In genomic region chr15:27863000-27863399, GRCh38 we compare ENCODE assay signal across 1 cellular context.
TF ChIP-seq lines count a peak whose summit lies in the region.

No MANE protein-coding gene starts in this region.

TF ChIP-seq in IMR-90, 13 proteins besides CTCF, POLR2A, EP300 and RAD21:
- TF ChIP-seq CEBPB (IDR thresholded peaks at IDR 0.05; ENCODE audit: low read depth, low read length) (no peak), CHD1 (IDR thresholded peaks at IDR 0.05; ENCODE audit: low read depth, low read length) (no peak), RCOR1 (IDR thresholded peaks at IDR 0.05; ENCODE audit: insufficient replicate concordance, low read length) (no peak), BHLHE40 (IDR thresholded peaks at IDR 0.05; ENCODE audit: low read depth, low read length) (no peak)
- TF ChIP-seq, protein P1, sequence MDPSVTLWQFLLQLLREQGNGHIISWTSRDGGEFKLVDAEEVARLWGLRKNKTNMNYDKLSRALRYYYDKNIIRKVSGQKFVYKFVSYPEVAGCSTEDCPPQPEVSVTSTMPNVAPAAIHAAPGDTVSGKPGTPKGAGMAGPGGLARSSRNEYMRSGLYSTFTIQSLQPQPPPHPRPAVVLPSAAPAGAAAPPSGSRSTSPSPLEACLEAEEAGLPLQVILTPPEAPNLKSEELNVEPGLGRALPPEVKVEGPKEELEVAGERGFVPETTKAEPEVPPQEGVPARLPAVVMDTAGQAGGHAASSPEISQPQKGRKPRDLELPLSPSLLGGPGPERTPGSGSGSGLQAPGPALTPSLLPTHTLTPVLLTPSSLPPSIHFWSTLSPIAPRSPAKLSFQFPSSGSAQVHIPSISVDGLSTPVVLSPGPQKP (IDR thresholded peaks at IDR 0.05; ENCODE audit: borderline replicate concordance, low read depth, low read length), result no peak
TF ChIP-seq in IMR-90: peak in this region for 0.
